In genomic region chr2:207042841-207043240, GRCh38 we compare ENCODE assay signal across 24 cellular contexts.
"Had no signal": no experiment of that assay in that cellular context is flagged by ENCODE, and none has a peak within 500 bp of the region (broad histone marks: within the 10 kb centered on the region; RNA-seq: fewer than 3 reads in every experiment).

No MANE protein-coding gene starts in this region.

- FAIRE-seq: kidney, small intestine, TTC549 had no signal

- H3K36me3 ChIP-seq: colonic mucosa, esophagus muscularis mucosa, left ventricle myocardium inferior, neutrophil, suprapubic skin, upper lobe of left lung had no signal

- H3K27ac ChIP-seq: body of pancreas, colonic mucosa, left ventricle myocardium inferior, neutrophil, upper lobe of left lung had no signal

- DNase-seq: activated CD4-positive, alpha-beta T cell treated with anti-CD3 and anti-CD28 coated beads for 4 hours; activated CD8-positive, alpha-beta T cell treated with anti-CD3 and anti-CD28 coated beads for 36 hours; activated effector memory CD4-positive, alpha-beta T cell treated with Interleukin-2 at 50 U/mL for 16 hours; activated T-cell treated with anti-CD3 and anti-CD28 coated beads, Interleukin-2, amount 50 U/mL, for 4 hours; body of pancreas; central memory CD4-positive, alpha-beta T cell; colonic mucosa; effector CD4-positive, alpha-beta T cell; hippocampal formation; kidney; left ventricle myocardium inferior; naive thymus-derived CD8-positive, alpha-beta T cell; posterior cingulate gyrus; right cardiac atrium; small intestine; stimulated activated CD4-positive, alpha-beta T cell treated with anti-CD3 and anti-CD28 coated beads, Interleukin-4, amount 100 ng/mL, for 4 hours; stimulated activated CD8-positive, alpha-beta memory T cell treated with anti-CD3 and anti-CD28 coated beads, Interleukin-4, amount 100 ng/mL, for 48 hours; upper lobe of left lung had no signal

- H3K4me1 ChIP-seq: body of pancreas, colonic mucosa had no signal

- ATAC-seq: activated CD8-positive, alpha-beta T cell treated with anti-CD3 and anti-CD28 coated beads for 36 hours; activated naive CD4-positive, alpha-beta T cell treated with anti-CD3 and anti-CD28 coated beads, Interleukin-2, amount 50 U/mL, for 72 hours; activated T-cell treated with anti-CD3 and anti-CD28 coated beads, Interleukin-2, amount 50 U/mL, for 4 hours; body of pancreas; naive thymus-derived CD8-positive, alpha-beta T cell; right cardiac atrium; WTC11 had no signal

- H3K27me3 ChIP-seq: body of pancreas, colonic mucosa, esophagus muscularis mucosa, suprapubic skin, upper lobe of left lung had no signal

- H3K4me3 ChIP-seq: body of pancreas, colonic mucosa, left ventricle myocardium inferior, upper lobe of left lung had no signal

- H3K9me3 ChIP-seq: body of pancreas, colonic mucosa, esophagus muscularis mucosa, left ventricle myocardium inferior, neutrophil, suprapubic skin, upper lobe of left lung had no signal
